In the genomic region with DNA sequence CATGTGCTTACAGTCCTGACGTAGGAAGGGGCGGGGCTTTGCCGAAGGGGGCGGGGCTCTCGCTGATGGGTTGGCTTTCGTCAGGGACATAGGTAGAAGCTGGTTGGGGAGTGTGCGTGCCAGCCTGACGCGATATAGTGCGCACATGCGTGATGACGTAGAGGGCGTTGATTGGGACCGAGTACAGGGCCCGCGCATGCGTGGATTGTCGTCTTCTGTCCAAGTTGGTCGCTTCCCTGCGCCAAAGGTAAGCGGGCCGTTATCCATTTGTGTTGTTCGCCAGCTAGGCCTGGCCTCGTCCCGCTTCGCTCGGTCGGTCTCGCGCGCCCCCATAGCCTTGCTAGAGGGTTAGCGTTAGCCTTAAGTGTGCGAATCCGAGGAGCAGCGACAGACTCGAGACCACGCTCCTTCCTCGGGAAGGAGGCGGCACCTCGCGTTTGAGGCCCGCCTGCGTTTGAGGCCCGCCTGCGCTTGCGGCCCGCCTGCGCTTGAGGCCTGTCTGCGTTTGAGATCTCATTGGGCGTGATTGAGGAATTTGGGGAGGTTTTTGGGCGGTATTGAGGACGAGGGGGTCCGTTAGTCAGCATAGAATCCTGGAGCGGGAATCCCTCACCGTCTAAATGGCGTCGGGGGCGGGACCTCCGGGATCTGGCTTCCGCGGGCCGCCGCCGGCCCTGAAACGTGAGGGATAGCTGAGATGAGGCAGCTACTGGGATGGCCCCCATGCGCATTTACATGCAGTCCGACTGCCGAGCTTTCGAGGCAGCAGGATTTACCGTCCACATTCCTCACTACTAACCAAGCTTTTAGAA, we compare ENCODE assay signal across 1 cellular context.
A peak's percentile ranks its signal among the peaks of the same experiment; 100 is the strongest.
TF ChIP-seq lines count a peak whose summit lies in the region.

TSS of gene XRCC6 (plus strand) at position 197 of the 812 bp plus-strand sequence. CDS start 710 bp downstream, outside the sequence.

TF ChIP-seq in HepG2, 621 proteins besides CTCF, POLR2A, EP300 and RAD21 (continued from another document and continues in another):
- TF ChIP-seq, protein P1, sequence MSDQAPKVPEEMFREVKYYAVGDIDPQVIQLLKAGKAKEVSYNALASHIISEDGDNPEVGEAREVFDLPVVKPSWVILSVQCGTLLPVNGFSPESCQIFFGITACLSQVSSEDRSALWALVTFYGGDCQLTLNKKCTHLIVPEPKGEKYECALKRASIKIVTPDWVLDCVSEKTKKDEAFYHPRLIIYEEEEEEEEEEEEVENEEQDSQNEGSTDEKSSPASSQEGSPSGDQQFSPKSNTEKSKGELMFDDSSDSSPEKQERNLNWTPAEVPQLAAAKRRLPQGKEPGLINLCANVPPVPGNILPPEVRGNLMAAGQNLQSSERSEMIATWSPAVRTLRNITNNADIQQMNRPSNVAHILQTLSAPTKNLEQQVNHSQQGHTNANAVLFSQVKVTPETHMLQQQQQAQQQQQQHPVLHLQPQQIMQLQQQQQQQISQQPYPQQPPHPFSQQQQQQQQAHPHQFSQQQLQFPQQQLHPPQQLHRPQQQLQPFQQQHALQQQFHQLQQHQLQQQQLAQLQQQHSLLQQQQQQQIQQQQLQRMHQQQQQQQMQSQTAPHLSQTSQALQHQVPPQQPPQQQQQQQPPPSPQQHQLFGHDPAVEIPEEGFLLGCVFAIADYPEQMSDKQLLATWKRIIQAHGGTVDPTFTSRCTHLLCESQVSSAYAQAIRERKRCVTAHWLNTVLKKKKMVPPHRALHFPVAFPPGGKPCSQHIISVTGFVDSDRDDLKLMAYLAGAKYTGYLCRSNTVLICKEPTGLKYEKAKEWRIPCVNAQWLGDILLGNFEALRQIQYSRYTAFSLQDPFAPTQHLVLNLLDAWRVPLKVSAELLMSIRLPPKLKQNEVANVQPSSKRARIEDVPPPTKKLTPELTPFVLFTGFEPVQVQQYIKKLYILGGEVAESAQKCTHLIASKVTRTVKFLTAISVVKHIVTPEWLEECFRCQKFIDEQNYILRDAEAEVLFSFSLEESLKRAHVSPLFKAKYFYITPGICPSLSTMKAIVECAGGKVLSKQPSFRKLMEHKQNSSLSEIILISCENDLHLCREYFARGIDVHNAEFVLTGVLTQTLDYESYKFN (CRISPR knock-in tag; conservative IDR thresholded peaks at IDR 0.05), result 0 out of 2 replicates have a peak, but pooled peaks have one; percentile 6
- TF ChIP-seq, protein P2, sequence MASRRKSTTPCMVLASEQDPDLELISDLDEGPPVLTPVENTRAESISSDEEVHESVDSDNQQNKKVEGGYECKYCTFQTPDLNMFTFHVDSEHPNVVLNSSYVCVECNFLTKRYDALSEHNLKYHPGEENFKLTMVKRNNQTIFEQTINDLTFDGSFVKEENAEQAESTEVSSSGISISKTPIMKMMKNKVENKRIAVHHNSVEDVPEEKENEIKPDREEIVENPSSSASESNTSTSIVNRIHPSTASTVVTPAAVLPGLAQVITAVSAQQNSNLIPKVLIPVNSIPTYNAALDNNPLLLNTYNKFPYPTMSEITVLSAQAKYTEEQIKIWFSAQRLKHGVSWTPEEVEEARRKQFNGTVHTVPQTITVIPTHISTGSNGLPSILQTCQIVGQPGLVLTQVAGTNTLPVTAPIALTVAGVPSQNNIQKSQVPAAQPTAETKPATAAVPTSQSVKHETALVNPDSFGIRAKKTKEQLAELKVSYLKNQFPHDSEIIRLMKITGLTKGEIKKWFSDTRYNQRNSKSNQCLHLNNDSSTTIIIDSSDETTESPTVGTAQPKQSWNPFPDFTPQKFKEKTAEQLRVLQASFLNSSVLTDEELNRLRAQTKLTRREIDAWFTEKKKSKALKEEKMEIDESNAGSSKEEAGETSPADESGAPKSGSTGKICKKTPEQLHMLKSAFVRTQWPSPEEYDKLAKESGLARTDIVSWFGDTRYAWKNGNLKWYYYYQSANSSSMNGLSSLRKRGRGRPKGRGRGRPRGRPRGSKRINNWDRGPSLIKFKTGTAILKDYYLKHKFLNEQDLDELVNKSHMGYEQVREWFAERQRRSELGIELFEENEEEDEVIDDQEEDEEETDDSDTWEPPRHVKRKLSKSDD (CRISPR knock-in tag; IDR thresholded peaks at IDR 0.05; ENCODE audit: low read depth), result peak; percentile 99
- TF ChIP-seq MTA1 (CRISPR knock-in tag; IDR thresholded peaks at IDR 0.05; ENCODE audit: borderline replicate concordance) (peak; percentile 41; the same call in 1 of the 2 replicates), CBX1 (IDR thresholded peaks at IDR 0.05; ENCODE audit: low read depth) (no peak), ZNF839 (CRISPR knock-in tag; IDR thresholded peaks at IDR 0.05; ENCODE audit: borderline replicate concordance) (no peak), MEIS2 (CRISPR knock-in tag; IDR thresholded peaks at IDR 0.05) (no peak), ATAD3A (CRISPR knock-in tag; IDR thresholded peaks at IDR 0.05) (no peak), RARG (CRISPR knock-in tag; IDR thresholded peaks at IDR 0.05; ENCODE audit: low read depth) (no peak), NFRKB (IDR thresholded peaks at IDR 0.05) (no peak), PRMT3 (CRISPR knock-in tag; IDR thresholded peaks at IDR 0.05; ENCODE audit: borderline replicate concordance, low read depth) (no peak), RELA (CRISPR knock-in tag; IDR thresholded peaks at IDR 0.05) (no peak), HOXA5 (CRISPR knock-in tag; IDR thresholded peaks at IDR 0.05) (peak; percentile 20; the same call in 1 of the 2 replicates), ZNF446 (CRISPR knock-in tag; IDR thresholded peaks at IDR 0.05) (0 out of 2 replicates have a peak, but pooled peaks have one; percentile 39), ZNF678 (CRISPR knock-in tag; IDR thresholded peaks at IDR 0.05) (0 out of 2 replicates have a peak, but pooled peaks have one; percentile 61), MYNN (CRISPR knock-in tag; IDR thresholded peaks at IDR 0.05; ENCODE audit: low read depth) (no peak), AFF4 (CRISPR knock-in tag; IDR thresholded peaks at IDR 0.05) (no peak), ZNF33B (CRISPR knock-in tag; IDR thresholded peaks at IDR 0.05) (no peak; the same call in 1 of the 2 replicates), SMAD9 (CRISPR knock-in tag; IDR thresholded peaks at IDR 0.05) (no peak), ZNF225 (CRISPR knock-in tag; IDR thresholded peaks at IDR 0.05) (no peak), BCL6 (CRISPR knock-in tag; IDR thresholded peaks at IDR 0.05) (no peak), ZNF713 (CRISPR knock-in tag; IDR thresholded peaks at IDR 0.05) (no peak), PAX8 (CRISPR knock-in tag; IDR thresholded peaks at IDR 0.05; ENCODE audit: borderline replicate concordance) (0 out of 2 replicates have a peak, but pooled peaks have one; percentile 5), ZSCAN29 (CRISPR knock-in tag; conservative IDR thresholded peaks at IDR 0.05) (no peak), ZNF556 (CRISPR knock-in tag; IDR thresholded peaks at IDR 0.05; ENCODE audit: borderline replicate concordance) (peak; percentile 30; the same call in 1 of the 2 replicates)
- TF ChIP-seq, protein P3, sequence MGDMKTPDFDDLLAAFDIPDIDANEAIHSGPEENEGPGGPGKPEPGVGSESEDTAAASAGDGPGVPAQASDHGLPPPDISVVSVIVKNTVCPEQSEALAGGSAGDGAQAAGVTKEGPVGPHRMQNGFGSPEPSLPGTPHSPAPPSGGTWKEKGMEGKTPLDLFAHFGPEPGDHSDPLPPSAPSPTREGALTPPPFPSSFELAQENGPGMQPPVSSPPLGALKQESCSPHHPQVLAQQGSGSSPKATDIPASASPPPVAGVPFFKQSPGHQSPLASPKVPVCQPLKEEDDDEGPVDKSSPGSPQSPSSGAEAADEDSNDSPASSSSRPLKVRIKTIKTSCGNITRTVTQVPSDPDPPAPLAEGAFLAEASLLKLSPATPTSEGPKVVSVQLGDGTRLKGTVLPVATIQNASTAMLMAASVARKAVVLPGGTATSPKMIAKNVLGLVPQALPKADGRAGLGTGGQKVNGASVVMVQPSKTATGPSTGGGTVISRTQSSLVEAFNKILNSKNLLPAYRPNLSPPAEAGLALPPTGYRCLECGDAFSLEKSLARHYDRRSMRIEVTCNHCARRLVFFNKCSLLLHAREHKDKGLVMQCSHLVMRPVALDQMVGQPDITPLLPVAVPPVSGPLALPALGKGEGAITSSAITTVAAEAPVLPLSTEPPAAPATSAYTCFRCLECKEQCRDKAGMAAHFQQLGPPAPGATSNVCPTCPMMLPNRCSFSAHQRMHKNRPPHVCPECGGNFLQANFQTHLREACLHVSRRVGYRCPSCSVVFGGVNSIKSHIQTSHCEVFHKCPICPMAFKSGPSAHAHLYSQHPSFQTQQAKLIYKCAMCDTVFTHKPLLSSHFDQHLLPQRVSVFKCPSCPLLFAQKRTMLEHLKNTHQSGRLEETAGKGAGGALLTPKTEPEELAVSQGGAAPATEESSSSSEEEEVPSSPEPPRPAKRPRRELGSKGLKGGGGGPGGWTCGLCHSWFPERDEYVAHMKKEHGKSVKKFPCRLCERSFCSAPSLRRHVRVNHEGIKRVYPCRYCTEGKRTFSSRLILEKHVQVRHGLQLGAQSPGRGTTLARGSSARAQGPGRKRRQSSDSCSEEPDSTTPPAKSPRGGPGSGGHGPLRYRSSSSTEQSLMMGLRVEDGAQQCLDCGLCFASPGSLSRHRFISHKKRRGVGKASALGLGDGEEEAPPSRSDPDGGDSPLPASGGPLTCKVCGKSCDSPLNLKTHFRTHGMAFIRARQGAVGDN (CRISPR knock-in tag; IDR thresholded peaks at IDR 0.05), result peak; percentile 94
- TF ChIP-seq, protein P4, sequence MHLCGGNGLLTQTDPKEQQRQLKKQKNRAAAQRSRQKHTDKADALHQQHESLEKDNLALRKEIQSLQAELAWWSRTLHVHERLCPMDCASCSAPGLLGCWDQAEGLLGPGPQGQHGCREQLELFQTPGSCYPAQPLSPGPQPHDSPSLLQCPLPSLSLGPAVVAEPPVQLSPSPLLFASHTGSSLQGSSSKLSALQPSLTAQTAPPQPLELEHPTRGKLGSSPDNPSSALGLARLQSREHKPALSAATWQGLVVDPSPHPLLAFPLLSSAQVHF (CRISPR knock-in tag; IDR thresholded peaks at IDR 0.05), result no peak
- TF ChIP-seq, protein P5, sequence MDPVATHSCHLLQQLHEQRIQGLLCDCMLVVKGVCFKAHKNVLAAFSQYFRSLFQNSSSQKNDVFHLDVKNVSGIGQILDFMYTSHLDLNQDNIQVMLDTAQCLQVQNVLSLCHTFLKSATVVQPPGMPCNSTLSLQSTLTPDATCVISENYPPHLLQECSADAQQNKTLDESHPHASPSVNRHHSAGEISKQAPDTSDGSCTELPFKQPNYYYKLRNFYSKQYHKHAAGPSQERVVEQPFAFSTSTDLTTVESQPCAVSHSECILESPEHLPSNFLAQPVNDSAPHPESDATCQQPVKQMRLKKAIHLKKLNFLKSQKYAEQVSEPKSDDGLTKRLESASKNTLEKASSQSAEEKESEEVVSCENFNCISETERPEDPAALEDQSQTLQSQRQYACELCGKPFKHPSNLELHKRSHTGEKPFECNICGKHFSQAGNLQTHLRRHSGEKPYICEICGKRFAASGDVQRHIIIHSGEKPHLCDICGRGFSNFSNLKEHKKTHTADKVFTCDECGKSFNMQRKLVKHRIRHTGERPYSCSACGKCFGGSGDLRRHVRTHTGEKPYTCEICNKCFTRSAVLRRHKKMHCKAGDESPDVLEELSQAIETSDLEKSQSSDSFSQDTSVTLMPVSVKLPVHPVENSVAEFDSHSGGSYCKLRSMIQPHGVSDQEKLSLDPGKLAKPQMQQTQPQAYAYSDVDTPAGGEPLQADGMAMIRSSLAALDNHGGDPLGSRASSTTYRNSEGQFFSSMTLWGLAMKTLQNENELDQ (CRISPR knock-in tag; IDR thresholded peaks at IDR 0.05; ENCODE audit: borderline replicate concordance), result no peak
- TF ChIP-seq, protein P6, sequence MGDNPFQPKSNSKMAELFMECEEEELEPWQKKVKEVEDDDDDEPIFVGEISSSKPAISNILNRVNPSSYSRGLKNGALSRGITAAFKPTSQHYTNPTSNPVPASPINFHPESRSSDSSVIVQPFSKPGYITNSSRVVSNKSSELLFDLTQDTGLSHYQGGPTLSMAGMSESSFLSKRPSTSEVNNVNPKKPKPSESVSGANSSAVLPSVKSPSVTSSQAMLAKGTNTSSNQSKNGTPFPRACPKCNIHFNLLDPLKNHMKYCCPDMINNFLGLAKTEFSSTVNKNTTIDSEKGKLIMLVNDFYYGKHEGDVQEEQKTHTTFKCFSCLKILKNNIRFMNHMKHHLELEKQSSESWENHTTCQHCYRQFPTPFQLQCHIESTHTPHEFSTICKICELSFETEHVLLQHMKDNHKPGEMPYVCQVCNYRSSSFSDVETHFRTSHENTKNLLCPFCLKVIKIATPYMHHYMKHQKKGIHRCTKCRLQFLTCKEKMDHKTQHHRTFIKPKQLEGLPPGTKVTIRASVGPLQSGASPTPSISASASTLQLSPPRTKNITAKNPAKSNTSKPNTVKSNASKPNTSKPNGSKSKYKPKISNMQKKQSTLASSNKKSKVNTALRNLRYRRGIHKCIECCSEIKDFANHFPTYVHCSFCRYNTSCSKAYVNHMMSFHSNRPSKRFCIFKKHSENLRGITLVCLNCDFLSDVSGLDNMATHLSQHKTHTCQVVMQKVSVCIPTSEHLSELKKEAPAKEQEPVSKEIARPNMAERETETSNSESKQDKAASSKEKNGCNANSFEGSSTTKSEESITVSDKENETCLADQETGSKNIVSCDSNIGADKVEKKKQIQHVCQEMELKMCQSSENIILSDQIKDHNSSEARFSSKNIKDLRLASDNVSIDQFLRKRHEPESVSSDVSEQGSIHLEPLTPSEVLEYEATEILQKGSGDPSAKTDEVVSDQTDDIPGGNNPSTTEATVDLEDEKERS (CRISPR knock-in tag; IDR thresholded peaks at IDR 0.05), result 0 out of 2 replicates have a peak, but pooled peaks have one; percentile 58
